9 cellular contexts compared by ENCODE assay signal in the genomic region with DNA sequence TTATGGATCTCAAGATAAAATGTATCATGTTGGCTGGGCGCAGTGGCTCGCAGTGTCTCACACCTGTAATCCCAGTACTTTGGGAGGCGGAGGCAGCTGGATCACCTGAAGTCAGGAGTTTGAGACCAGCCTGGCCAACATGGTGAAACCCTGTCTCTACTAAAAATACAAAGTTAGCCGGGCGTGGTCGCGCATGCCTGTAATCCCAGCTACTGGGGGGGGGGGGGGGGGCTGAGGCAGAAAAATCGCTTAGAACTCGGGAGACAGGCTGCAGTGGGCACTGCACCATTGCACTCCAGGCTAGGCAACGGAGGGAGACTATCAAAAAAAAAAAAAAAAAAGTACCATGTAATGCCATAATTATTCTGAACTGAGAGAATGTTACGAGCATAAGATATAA. TPM values are rescaled to one million over a fixed set of nuclear protein-coding genes. Genes with fewer than 3 reads are reported as not detected.
A peak's percentile ranks its signal among the peaks of the same experiment; 100 is the strongest.
DNase-seq lines count a peak whose midpoint lies in the region; ATAC-seq and TF ChIP-seq lines count a peak whose summit lies in the region.
"Had no signal": no experiment of that assay in that cellular context is flagged by ENCODE, and none has a peak within 500 bp of the region (broad histone marks: within the 10 kb centered on the region; RNA-seq: fewer than 3 reads in every experiment).

No MANE protein-coding gene starts in this region.

- WGBS in esophagus squamous epithelium, 2 donors, result 36 to 41% methylated on average over 3 to 6 of the region's 11 CpGs

- TF ChIP-seq POLR2A in Peyer's patch (IDR thresholded peaks at IDR 0.05) (no peak), esophagus squamous epithelium (IDR thresholded peaks at IDR 0.05) (no peak)

- H3K4me1 Mint-ChIP-seq in GM23338, result peaks cover 10% of the 10 kb centered on the region; the same call in 2 of the 3 replicates

- DNase-seq in GM23338 (ENCODE audit: low spot score) (no peak), Peyer's patch (no peak), esophagus squamous epithelium (lab: John Stamatoyannopoulos, UW) (no peak), retinal pigment epithelial cell (ENCODE audit: low read depth) (no peak), NCI-H2029 (lab: John Stamatoyannopoulos, UW) (no peak), RKO (ENCODE audit: low spot score) (no peak), posterior cingulate gyrus (no peak)
- DNase-seq: stimulated activated CD4-positive, alpha-beta T cell treated with anti-CD3 and anti-CD28 coated beads, Interleukin-4, amount 100 ng/mL, for 24 hours had no signal

- H3K9me2 ChIP-seq in GM23338 (ENCODE audit: insufficient read depth), result no peaks in the 10 kb centered on the region

- no peak overlapping the region for H2AFZ ChIP-seq in GM23338

- TF ChIP-seq CTCF in GM23338 (conservative IDR thresholded peaks at IDR 0.05; ENCODE audit: low read depth in 2 of 2) (no peak), Peyer's patch (IDR thresholded peaks at IDR 0.05) (no peak), esophagus squamous epithelium (IDR thresholded peaks at IDR 0.05) (no peak), retinal pigment epithelial cell (conservative IDR thresholded peaks at IDR 0.05; ENCODE audit: low read depth, low read length) (no peak)

- no peaks in the 10 kb centered on the region for H3K27me3 ChIP-seq in GM23338 (ENCODE audit: insufficient read depth)
- H3K27me3 ChIP-seq in Peyer's patch, result no peaks in the 10 kb centered on the region
- H3K27me3 ChIP-seq in esophagus squamous epithelium, result no peaks in the 10 kb centered on the region

- peaks cover 9% of the 10 kb centered on the region for H3K9me3 Mint-ChIP-seq in GM23338

- H4K20me1 ChIP-seq in GM23338 (replicated peaks; ENCODE audit: insufficient read depth), result peaks cover 19% of the 10 kb centered on the region

- no peak overlapping the region for H3K27ac Mint-ChIP-seq in GM23338

- H3K36me3 ChIP-seq in GM23338 (ENCODE audit: insufficient read depth) (peaks cover 45% of the 10 kb centered on the region), Peyer's patch (peaks cover 0 to 43% (median 0%) of the 10 kb centered on the region in 3 donors), esophagus squamous epithelium (peaks cover 0 to 51% (median 10%) of the 10 kb centered on the region in 3 donors)

- H3K27ac ChIP-seq in GM23338 (ENCODE audit: low read depth) (no peak overlapping the region), Peyer's patch (no peak overlapping the region), esophagus squamous epithelium (no peak overlapping the region)

- no peaks in the 10 kb centered on the region for H3K9me3 ChIP-seq in Peyer's patch
- no peaks in the 10 kb centered on the region for H3K9me3 ChIP-seq in esophagus squamous epithelium

- no peaks in the 10 kb centered on the region; the same call in 1 of the 2 replicates for H3K4me1 ChIP-seq in GM23338 (ENCODE audit: insufficient read depth)
- peaks cover 0 to 7% (median 0%) of the 10 kb centered on the region in 4 donors for H3K4me1 ChIP-seq in Peyer's patch
- H3K4me1 ChIP-seq in esophagus squamous epithelium, result peaks cover 0 to 21% (median 0%) of the 10 kb centered on the region in 3 donors

- intact Hi-C loops in esophagus squamous epithelium (cut with DNase I) (no loop called here), posterior cingulate gyrus (cut with DNase I) (no loop called here)

- H3K79me2 ChIP-seq in GM23338 (replicated peaks; ENCODE audit: insufficient read depth), result peaks cover 67% of the 10 kb centered on the region

- no peak for ATAC-seq in GM23338
- ATAC-seq in GM21381 (IDR thresholded peaks at IDR 0.05; ENCODE audit: unreplicated experiment), result no peak

- H3K4me2 ChIP-seq in GM23338, result peak overlapping the region; percentile 86

- H3F3A ChIP-seq in GM23338 (replicated peaks; ENCODE audit: low read depth), result peaks cover 6% of the 10 kb centered on the region; the same call in 1 of the 2 replicates

- peak overlapping the region; percentile 98 for H3K4me3 Mint-ChIP-seq in GM23338

- H3K36me3 Mint-ChIP-seq in GM23338 (ENCODE audit: low read depth), result peaks cover 71% of the 10 kb centered on the region

- H3K4me3 ChIP-seq in GM23338 (peak overlapping the region; percentile 91), Peyer's patch (peak overlapping the region in 3 of 4 donors; percentile 62 to 84 (median 63)), esophagus squamous epithelium (peak overlapping the region in 3 of 4 donors; percentile 58 to 77 (median 76)), retinal pigment epithelial cell (ENCODE audit: low read length) (peak overlapping the region; percentile 93)

- H3K27me3 Mint-ChIP-seq in GM23338 (ENCODE audit: insufficient read depth, low read depth, poor library complexity), result peaks cover 17% of the 10 kb centered on the region

TF ChIP-seq in GM23338, 12 proteins besides CTCF, POLR2A, EP300 and RAD21:
- no peak for TF ChIP-seq POLR2AphosphoS5 (IDR thresholded peaks at IDR 0.05; ENCODE audit: low read depth)
- TF ChIP-seq, protein P1, sequence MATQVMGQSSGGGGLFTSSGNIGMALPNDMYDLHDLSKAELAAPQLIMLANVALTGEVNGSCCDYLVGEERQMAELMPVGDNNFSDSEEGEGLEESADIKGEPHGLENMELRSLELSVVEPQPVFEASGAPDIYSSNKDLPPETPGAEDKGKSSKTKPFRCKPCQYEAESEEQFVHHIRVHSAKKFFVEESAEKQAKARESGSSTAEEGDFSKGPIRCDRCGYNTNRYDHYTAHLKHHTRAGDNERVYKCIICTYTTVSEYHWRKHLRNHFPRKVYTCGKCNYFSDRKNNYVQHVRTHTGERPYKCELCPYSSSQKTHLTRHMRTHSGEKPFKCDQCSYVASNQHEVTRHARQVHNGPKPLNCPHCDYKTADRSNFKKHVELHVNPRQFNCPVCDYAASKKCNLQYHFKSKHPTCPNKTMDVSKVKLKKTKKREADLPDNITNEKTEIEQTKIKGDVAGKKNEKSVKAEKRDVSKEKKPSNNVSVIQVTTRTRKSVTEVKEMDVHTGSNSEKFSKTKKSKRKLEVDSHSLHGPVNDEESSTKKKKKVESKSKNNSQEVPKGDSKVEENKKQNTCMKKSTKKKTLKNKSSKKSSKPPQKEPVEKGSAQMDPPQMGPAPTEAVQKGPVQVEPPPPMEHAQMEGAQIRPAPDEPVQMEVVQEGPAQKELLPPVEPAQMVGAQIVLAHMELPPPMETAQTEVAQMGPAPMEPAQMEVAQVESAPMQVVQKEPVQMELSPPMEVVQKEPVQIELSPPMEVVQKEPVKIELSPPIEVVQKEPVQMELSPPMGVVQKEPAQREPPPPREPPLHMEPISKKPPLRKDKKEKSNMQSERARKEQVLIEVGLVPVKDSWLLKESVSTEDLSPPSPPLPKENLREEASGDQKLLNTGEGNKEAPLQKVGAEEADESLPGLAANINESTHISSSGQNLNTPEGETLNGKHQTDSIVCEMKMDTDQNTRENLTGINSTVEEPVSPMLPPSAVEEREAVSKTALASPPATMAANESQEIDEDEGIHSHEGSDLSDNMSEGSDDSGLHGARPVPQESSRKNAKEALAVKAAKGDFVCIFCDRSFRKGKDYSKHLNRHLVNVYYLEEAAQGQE (IDR thresholded peaks at IDR 0.05; ENCODE audit: unreplicated experiment), result no peak
- no peak for TF ChIP-seq ZNF114 (CRISPR knock-in tag; IDR thresholded peaks at IDR 0.05)
- no peak for TF ChIP-seq ZNF331 (CRISPR knock-in tag; IDR thresholded peaks at IDR 0.05; ENCODE audit: low read depth)
- TF ChIP-seq STAT1 (IDR thresholded peaks at IDR 0.05; ENCODE audit: unreplicated experiment), result no peak

RNA-seq across cellular contexts. Expression of a gene that starts 2.1 kb away (rescaled TPM):
- 601 and 620 TPM in 2 replicates for total RNA-seq in GM23338 (2014; rRNA removed; shearing (Covaris generic))
- 307 and 337 TPM in 2 replicates for polyA plus RNA-seq in GM23338 (2016; fragmentation: Nextera tagmentation; extraction: Ambion mirVana)
- total RNA-seq in Peyer's patch, result 100 to 1,000 TPM; 128 to 228 (median 143) TPM
- total RNA-seq in esophagus squamous epithelium, result 100 to 1,000 TPM; 125 to 220 (median 205) TPM
